Comparison of ENCODE assay signal across 24 cellular contexts in the genomic region with DNA sequence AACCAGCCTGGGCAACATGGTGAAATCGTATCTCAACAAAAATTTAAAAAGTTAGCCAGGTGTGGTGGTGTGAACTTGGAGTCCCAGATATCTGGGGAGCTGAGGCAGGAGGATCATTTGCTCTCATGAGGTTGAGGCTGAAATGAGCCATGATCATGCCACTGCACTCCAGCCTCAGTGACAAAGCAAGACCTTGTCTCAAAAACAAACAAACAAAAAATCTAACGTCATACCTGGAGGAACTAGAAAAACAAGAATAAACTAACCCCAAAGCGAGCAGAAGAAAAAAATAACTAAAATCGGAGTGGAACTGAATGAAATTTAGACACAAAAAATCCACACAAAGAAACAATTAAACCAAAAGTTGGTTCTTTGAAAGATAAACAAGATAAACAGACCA.
"Had no signal": no experiment of that assay in that cellular context is flagged by ENCODE, and none has a peak within 500 bp of the region (broad histone marks: within the 10 kb centered on the region; RNA-seq: fewer than 3 reads in every experiment).

No MANE protein-coding gene starts in this region.

- H3K36me3 ChIP-seq: neural progenitor cell, ovary, right lobe of liver, sigmoid colon, stomach, thoracic aorta, thyroid gland, tibial nerve, upper lobe of left lung, vagina had no signal

- H3K4me2 ChIP-seq: neural progenitor cell had no signal

- H3K4me3 ChIP-seq: neural progenitor cell, ovary, psoas muscle, right lobe of liver, sigmoid colon, stomach, thoracic aorta, thyroid gland, tibial nerve, upper lobe of left lung, vagina had no signal

- H3K9me3 ChIP-seq: ovary, psoas muscle, right lobe of liver, thoracic aorta, thyroid gland, tibial nerve, vagina had no signal

- H3K79me2 ChIP-seq: parathyroid adenoma had no signal

- H3K9ac ChIP-seq: neural progenitor cell, parathyroid adenoma had no signal

- H3K27me3 ChIP-seq: neural progenitor cell, ovary, right lobe of liver, sigmoid colon, stomach, thyroid gland, tibial nerve, upper lobe of left lung, vagina had no signal

- H3K27ac ChIP-seq: neural progenitor cell, ovary, parathyroid adenoma, psoas muscle, right lobe of liver, sigmoid colon, stomach, thoracic aorta, thyroid gland, tibial nerve, upper lobe of left lung, vagina had no signal

- DNase-seq: naive thymus-derived CD4-positive, alpha-beta T cell; natural killer cell; occipital lobe; ovary; posterior cingulate gyrus; psoas muscle; right cardiac atrium; right lobe of liver; sigmoid colon; small intestine; stimulated activated CD4-positive, alpha-beta T cell treated with anti-CD3 and anti-CD28 coated beads, Interleukin-15, amount 100 ng/mL, for 24 hours; stimulated activated CD4-positive, alpha-beta T cell treated with anti-CD3 and anti-CD28 coated beads, Interleukin-2, amount 100 ng/mL, for 24 hours; stimulated activated CD4-positive, alpha-beta T cell treated with anti-CD3 and anti-CD28 coated beads, Interleukin-2, amount 100 ng/mL, for 48 hours; stimulated activated CD4-positive, alpha-beta T cell treated with anti-CD3 and anti-CD28 coated beads, Interleukin-4, amount 100 ng/mL, for 24 hours; stimulated activated naive B cell treated with anti-CD40 and anti-IgM and Interleukin-4, amounts not matched to agents 10 μg/mL and 1 μg/mL and 100 μg/mL, for 72 hours; stimulated activated naive CD4-positive, alpha-beta T cell treated with Interleukin-2 at 50 U/mL for 16 hours; stomach; thyroid gland; upper lobe of left lung had no signal

- H3K4me1 ChIP-seq: neural progenitor cell, parathyroid adenoma, psoas muscle, right lobe of liver, sigmoid colon, stomach, thyroid gland, tibial nerve, upper lobe of left lung, vagina had no signal

- H2AFZ ChIP-seq: neural progenitor cell, parathyroid adenoma had no signal
